Comparison of ENCODE assay signal across 9 cellular contexts in the genomic region with DNA sequence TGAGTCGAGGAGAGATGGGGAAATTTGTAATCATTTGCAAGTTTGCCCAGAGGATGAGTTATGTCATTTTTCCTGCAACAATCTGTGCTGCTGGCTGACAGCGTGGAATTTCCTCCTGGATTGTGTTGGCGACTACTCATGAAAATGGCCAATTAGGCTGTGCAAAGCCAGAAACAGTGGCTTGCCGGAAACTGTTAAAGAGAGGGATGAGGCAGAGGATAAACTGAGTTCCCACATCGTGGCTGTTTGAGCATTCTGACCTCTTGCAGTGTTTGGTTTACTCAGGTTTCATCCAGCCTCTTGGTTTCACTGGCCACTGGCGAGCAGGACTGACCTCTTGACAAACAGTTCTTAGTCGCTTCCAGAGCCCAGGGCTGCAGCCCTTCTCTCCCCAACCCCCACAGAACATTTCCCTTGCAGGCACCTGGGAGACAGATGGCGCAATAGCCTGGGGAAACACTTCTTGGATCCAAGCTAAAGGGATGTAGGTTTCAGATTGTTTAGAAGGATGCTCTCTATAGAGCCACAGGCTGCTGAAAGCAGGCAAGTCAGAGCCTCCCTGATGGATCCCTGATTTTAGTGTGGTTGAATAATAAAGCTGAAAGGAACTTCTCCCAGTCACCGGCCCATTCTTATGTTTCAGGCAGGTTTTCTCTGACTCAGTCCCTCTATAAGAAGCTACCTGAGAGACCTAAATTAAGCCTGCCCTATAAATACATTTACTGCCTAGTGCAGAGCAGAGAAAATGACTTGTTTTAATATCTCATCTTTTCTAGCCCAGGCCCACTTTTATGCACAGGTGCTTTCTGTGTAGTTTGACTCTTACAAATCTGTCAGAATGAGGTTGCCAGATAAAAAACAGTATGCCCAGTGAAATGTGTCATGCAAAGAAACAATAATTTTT.
A peak's percentile ranks its signal among the peaks of the same experiment; 100 is the strongest.
DNase-seq lines count a peak whose midpoint lies in the region; ATAC-seq and TF ChIP-seq lines count a peak whose summit lies in the region.
"Had no signal": no experiment of that assay in that cellular context is flagged by ENCODE, and none has a peak within 500 bp of the region (broad histone marks: within the 10 kb centered on the region; RNA-seq: fewer than 3 reads in every experiment).

No MANE protein-coding gene starts in this region.

- H4K91ac ChIP-seq in H9 (ENCODE audit: insufficient read length, low read depth, low read length): no peak overlapping the region

- no peaks in the 10 kb centered on the region for H3K79me2 ChIP-seq in H9 (ENCODE audit: insufficient read depth, low read length)

- peak overlapping the region in 2 of 3 experiments; percentile 66 to 73; a peak in 3 of 7 replicates for H3K27ac Mint-ChIP-seq in H9
- H3K27ac Mint-ChIP-seq in natural killer cell: no peak overlapping the region

- TF ChIP-seq CTCF in H9 (conservative IDR thresholded peaks at IDR 0.05): peak; percentile 59
- peak in 9 of 12 donors; percentile 5 to 47 (median 31) for TF ChIP-seq CTCF in heart left ventricle (IDR thresholded peaks at IDR 0.05)
- no peak for TF ChIP-seq CTCF in sigmoid colon (IDR thresholded peaks at IDR 0.05)
- no peak for TF ChIP-seq CTCF in natural killer cell (IDR thresholded peaks at IDR 0.05)

- no peak overlapping the region for H2BK5ac ChIP-seq in H9 (ENCODE audit: insufficient read length, low read length)

- TF ChIP-seq POLR2A in heart left ventricle (IDR thresholded peaks at IDR 0.05): no peak
- no peak for TF ChIP-seq POLR2A in sigmoid colon (IDR thresholded peaks at IDR 0.05)

- no peaks in the 10 kb centered on the region for H3K27me3 ChIP-seq in H9 (ENCODE audit: insufficient read depth, low read length)
- H3K27me3 ChIP-seq in heart left ventricle: no peaks in the 10 kb centered on the region
- no peaks in the 10 kb centered on the region for H3K27me3 ChIP-seq in sigmoid colon
- H3K27me3 ChIP-seq: upper lobe of left lung had no signal

- H3K4me3 ChIP-seq in heart left ventricle (peak overlapping the region in 3 of 12 donors; percentile 17 to 28 (median 27)), sigmoid colon (no peak overlapping the region)
- H3K4me3 ChIP-seq: upper lobe of left lung had no signal

- TF ChIP-seq EP300 in sigmoid colon (IDR thresholded peaks at IDR 0.05): no peak

- no peak overlapping the region for H2BK15ac ChIP-seq in H9 (ENCODE audit: low read depth, low read length)

- no peak overlapping the region for H3T11ph ChIP-seq in H9 (ENCODE audit: low read length)

- H2AK5ac ChIP-seq in H9 (ENCODE audit: insufficient read length, low read length): no peak overlapping the region

- peak overlapping the region in 1 of 2 experiments; percentile 24; a peak in 1 of 5 replicates for H3K4me3 Mint-ChIP-seq in H9
- no peak overlapping the region for H3K4me3 Mint-ChIP-seq in natural killer cell

- peak overlapping the region; percentile 49 for H2AFZ ChIP-seq in H9 (ENCODE audit: low read length)

- H3K4me2 ChIP-seq in H9 (ENCODE audit: insufficient read depth, insufficient read length, low read length): no peak overlapping the region

- DNase-seq in H9 (peak; percentile 90), SHP77 treated with DMSO at 0.1 percent for 48 hours (lab: John Stamatoyannopoulos, UW) (peak; percentile 48), heart left ventricle (peak in 4 of 5 donors; percentile 54 to 61 (median 57)), sigmoid colon (peak; percentile 83), natural killer cell (no peak), cortex of kidney (lab: John Stamatoyannopoulos, UW) (no peak)

- peaks cover 10 to 14% of the 10 kb centered on the region in 2 experiments for H3K9me3 Mint-ChIP-seq in H9
- no peaks in the 10 kb centered on the region for H3K9me3 Mint-ChIP-seq in natural killer cell

- no peak overlapping the region for H3K14ac ChIP-seq in H9 (ENCODE audit: insufficient read depth, low read length)

- H3K36me3 Mint-ChIP-seq in H9 (ENCODE audit: insufficient read depth in 1 of 3, low read depth in 3 of 3): peaks cover 0 to 15% (median 2%) of the 10 kb centered on the region in 3 experiments; a peak in 3 of 7 replicates
- H3K36me3 Mint-ChIP-seq in natural killer cell: peaks cover 7% of the 10 kb centered on the region

- no peak overlapping the region for H4K8ac ChIP-seq in H9 (replicated peaks; ENCODE audit: insufficient read length, low read depth, low read length)

- intact Hi-C loops in heart left ventricle (cut with DNase I) (loop anchor here in 2 of 10 donors (5.0 to 10.0 kb wide), 2 partner anchors 82 to 94 kb away; a partner anchor contains a TSS), sigmoid colon (cut with DNase I) (no loop called here), natural killer cell (cut with micrococcal nuclease) (no loop called here)

- no peaks in the 10 kb centered on the region for H3K36me3 ChIP-seq in heart left ventricle
- H3K36me3 ChIP-seq in sigmoid colon: no peaks in the 10 kb centered on the region
- H3K36me3 ChIP-seq: upper lobe of left lung had no signal

- H3K4ac ChIP-seq in H9 (ENCODE audit: low read depth, low read length): no peak overlapping the region

- WGBS in H9 (ENCODE audit: extremely low coverage, insufficient read length, low lambda C conversion rate): no CpG with 5 or more reads among the region's 9 CpGs
- 30 to 42% (median 37%) methylated on average over 9 of the region's 9 CpGs for WGBS in heart left ventricle, 4 donors
- 71 to 73% methylated on average over 9 of the region's 9 CpGs for WGBS in sigmoid colon, 2 donors

- no peak overlapping the region for H2BK120ac ChIP-seq in H9 (ENCODE audit: low read depth, low read length, poor library complexity, severe bottlenecking)

- H3K56ac ChIP-seq in H9 (ENCODE audit: insufficient read length, low read depth, low read length): no peak overlapping the region

- H3K27ac ChIP-seq in H9 (ENCODE audit: insufficient read length, low read depth, low read length) (no peak overlapping the region), heart left ventricle (peak overlapping the region in 8 of 12 donors; percentile 4 to 75 (median 46)), sigmoid colon (peak overlapping the region in 2 of 4 donors; percentile 49 to 55)
- H3K27ac ChIP-seq: upper lobe of left lung had no signal

- H3K4me1 ChIP-seq in H9 (ENCODE audit: insufficient read depth, low read length) (peaks cover 5% of the 10 kb centered on the region), heart left ventricle (peaks cover 0 to 24% (median 0%) of the 10 kb centered on the region in 12 donors), sigmoid colon (peaks cover 0 to 14% (median 6%) of the 10 kb centered on the region in 4 donors)

- H3K9me3 ChIP-seq in H9 (ENCODE audit: control insufficient read depth, low read depth, low read length) (no peaks in the 10 kb centered on the region), heart left ventricle (peaks cover 0 to 7% (median 0%) of the 10 kb centered on the region in 12 donors), sigmoid colon (no peaks in the 10 kb centered on the region)
- H3K9me3 ChIP-seq: upper lobe of left lung had no signal

- H3K79me1 ChIP-seq in H9 (ENCODE audit: insufficient read depth, low read depth, low read length, poor library complexity, severe bottlenecking): no peaks in the 10 kb centered on the region

- peak; percentile 60 to 79 (median 77) for ATAC-seq in heart left ventricle
- no peak for ATAC-seq in natural killer cell
- no peak for ATAC-seq in HG03175 (IDR thresholded peaks at IDR 0.05; ENCODE audit: unreplicated experiment)
- ATAC-seq in HG02678 (IDR thresholded peaks at IDR 0.05; ENCODE audit: unreplicated experiment): no peak

- H3K23me2 ChIP-seq in H9 (ENCODE audit: insufficient read length, low read depth, low read length, poor library complexity, severe bottlenecking): no peaks in the 10 kb centered on the region

- no peak overlapping the region for H4K5ac ChIP-seq in H9 (ENCODE audit: insufficient read length, low read depth, low read length)

- H3K4me1 Mint-ChIP-seq in H9 (peaks cover 28 to 40% of the 10 kb centered on the region in 2 experiments), natural killer cell (peaks cover 23 to 27% of the 10 kb centered on the region in 2 donors)

- H2BK20ac ChIP-seq in H9 (ENCODE audit: low read depth, low read length, poor library complexity, severe bottlenecking): no peak overlapping the region

- H2BK12ac ChIP-seq in H9 (ENCODE audit: insufficient read length, low read depth, low read length): no peak overlapping the region

- no peak overlapping the region for H3K9ac ChIP-seq in H9 (ENCODE audit: extremely low read depth, insufficient read length, low read length)

- H3K27me3 Mint-ChIP-seq in H9 (ENCODE audit: low read depth): peaks cover 1% of the 10 kb centered on the region; the same call in 1 of the 2 replicates
- H3K27me3 Mint-ChIP-seq in natural killer cell (ENCODE audit: low read depth in 2 of 2): peaks cover 0 to 6% of the 10 kb centered on the region in 2 donors

- H3K18ac ChIP-seq in H9 (ENCODE audit: insufficient read length, low read depth, low read length): no peak overlapping the region

- no peak overlapping the region for H3K23ac ChIP-seq in H9 (ENCODE audit: insufficient read length, low read depth, low read length)

- no peaks in the 10 kb centered on the region for H4K20me1 ChIP-seq in H9 (ENCODE audit: control insufficient read depth, insufficient read depth, insufficient read length)

Comparison
In these comparisons a context has a peak if more than half of its experiments do, and no peak if none do; other contexts are left out.
1. DNase-seq: peak in H9 (single experiment), SHP77 treated with DMSO at 0.1 percent for 48 hours (single experiment), heart left ventricle (4 of 5) and sigmoid colon (single experiment); none in natural killer cell (single experiment) and cortex of kidney (single experiment).
2. H3K27ac Mint-ChIP-seq: peak in H9 (2 of 3); none in natural killer cell (0 of 2).
3. CTCF ChIP-seq: peak in H9 (single experiment) and heart left ventricle (9 of 12); none in sigmoid colon (0 of 4) and natural killer cell (single experiment).
4. ATAC-seq: peak in heart left ventricle (4 of 4); none in natural killer cell (0 of 3), HG03175 (single experiment) and HG02678 (single experiment).